Comparison of ENCODE assay signal across 25 cellular contexts in genomic region chr2:75497256-75497655, GRCh38.
"Had no signal": no experiment of that assay in that cellular context is flagged by ENCODE, and none has a peak within 500 bp of the region (broad histone marks: within the 10 kb centered on the region; RNA-seq: fewer than 3 reads in every experiment).

No MANE protein-coding gene starts in this region.

- H3K36me3 Mint-ChIP-seq: immature natural killer cell; naive B cell; natural killer cell; stimulated activated naive B cell treated with anti-CD40 and anti-IgM and Interleukin-4, amounts not matched to agents 10 μg/mL and 1 μg/mL and 100 μg/mL, for 72 hours had no signal

- H3K9me3 ChIP-seq: left lung, lower lobe of right lung, ovary, right atrium auricular region, right lobe of liver, stomach, testis, thyroid gland, transverse colon, upper lobe of right lung had no signal

- ATAC-seq: left colon; left lung; lower lobe of right lung; natural killer cell; right lobe of liver; stimulated activated naive B cell treated with anti-CD40 and anti-IgM and Interleukin-4, amounts not matched to agents 10 μg/mL and 1 μg/mL and 100 μg/mL, for 72 hours; stimulated activated naive CD8-positive, alpha-beta T cell treated with anti-CD3 and anti-CD28 coated beads, Interleukin-15, Interleukin-2, amounts not matched to agents 100 U/mL and 50 U/mL, for 24 hours; upper lobe of right lung had no signal

- H3K4me3 ChIP-seq: left lung, lower lobe of right lung, ovary, right atrium auricular region, right lobe of liver, smooth muscle cell, stomach, testis, thyroid gland, transverse colon, upper lobe of right lung had no signal

- H3K4me2 ChIP-seq: smooth muscle cell had no signal

- H3K27ac ChIP-seq: left lung, lower lobe of right lung, ovary, right atrium auricular region, right lobe of liver, stomach, testis, thyroid gland, transverse colon, upper lobe of right lung had no signal

- H3K27me3 ChIP-seq: left lung, ovary, right atrium auricular region, right lobe of liver, stomach, testis, thyroid gland, transverse colon, upper lobe of right lung had no signal

- H3K36me3 ChIP-seq: lower lobe of right lung, ovary, right atrium auricular region, stomach, transverse colon, upper lobe of right lung had no signal

- DNase-seq: hypothalamus; immature natural killer cell; kidney; left colon; left lung; lower lobe of right lung; mesendoderm; naive B cell; natural killer cell; ovary; right lobe of liver; stimulated activated CD4-positive, alpha-beta T cell treated with anti-CD3 and anti-CD28 coated beads, Interleukin-15, amount 100 ng/mL, for 24 hours; stimulated activated CD4-positive, alpha-beta T cell treated with anti-CD3 and anti-CD28 coated beads, Interleukin-2, amount 100 ng/mL, for 24 hours; stimulated activated CD4-positive, alpha-beta T cell treated with anti-CD3 and anti-CD28 coated beads, Interleukin-4, amount 100 ng/mL, for 1 hour; stimulated activated naive B cell treated with anti-CD40 and anti-IgM and Interleukin-4, amounts not matched to agents 10 μg/mL and 1 μg/mL and 100 μg/mL, for 72 hours; stimulated activated naive CD8-positive, alpha-beta T cell treated with anti-CD3 and anti-CD28 coated beads, Interleukin-15, Interleukin-2, amounts not matched to agents 100 U/mL and 50 U/mL, for 24 hours; stomach; testis; thyroid gland; transverse colon; upper lobe of right lung had no signal

- H3K4me1 ChIP-seq: left lung, lower lobe of right lung, right atrium auricular region, stomach, testis, thyroid gland, transverse colon, upper lobe of right lung had no signal

- H3K27me3 Mint-ChIP-seq: progenitor cell of endocrine pancreas had no signal

- H3K4me1 Mint-ChIP-seq: immature natural killer cell; naive B cell; natural killer cell; stimulated activated naive B cell treated with anti-CD40 and anti-IgM and Interleukin-4, amounts not matched to agents 10 μg/mL and 1 μg/mL and 100 μg/mL, for 72 hours had no signal

- H3K9me3 Mint-ChIP-seq: mesothelial cell of epicardium; stimulated activated naive B cell treated with anti-CD40 and anti-IgM and Interleukin-4, amounts not matched to agents 10 μg/mL and 1 μg/mL and 100 μg/mL, for 72 hours had no signal

- H3K4me3 Mint-ChIP-seq: immature natural killer cell; mesothelial cell of epicardium; naive B cell; natural killer cell; stimulated activated naive B cell treated with anti-CD40 and anti-IgM and Interleukin-4, amounts not matched to agents 10 μg/mL and 1 μg/mL and 100 μg/mL, for 72 hours had no signal

- H3K27ac Mint-ChIP-seq: immature natural killer cell; mesothelial cell of epicardium; naive B cell; natural killer cell; progenitor cell of endocrine pancreas; stimulated activated naive B cell treated with anti-CD40 and anti-IgM and Interleukin-4, amounts not matched to agents 10 μg/mL and 1 μg/mL and 100 μg/mL, for 72 hours had no signal
